In the genomic region with DNA sequence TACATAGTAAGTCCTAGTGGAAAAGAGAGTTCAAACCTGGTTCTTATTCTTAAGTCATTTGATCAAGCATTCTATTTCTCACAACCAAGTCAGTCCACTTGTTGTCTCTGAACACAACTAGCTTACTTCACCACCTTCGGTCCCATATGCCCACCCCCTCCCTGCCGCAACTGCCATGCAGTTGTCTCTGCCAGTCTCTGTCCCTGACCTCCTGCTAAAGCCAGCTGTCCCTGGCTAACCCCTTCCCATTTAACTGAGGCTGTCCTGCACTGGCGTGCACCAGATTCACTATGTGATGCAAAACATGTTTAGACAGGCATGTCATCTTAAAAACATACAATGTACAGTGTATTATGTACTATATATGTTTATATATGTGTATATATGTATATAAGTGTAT, we compare ENCODE assay signal across 23 cellular contexts. TPM values are rescaled to one million over a fixed set of nuclear protein-coding genes. Genes with fewer than 3 reads are reported as not detected.
"Had no signal": no experiment of that assay in that cellular context is flagged by ENCODE, and none has a peak within 500 bp of the region (broad histone marks: within the 10 kb centered on the region; RNA-seq: fewer than 3 reads in every experiment).

No MANE protein-coding gene starts in this region.

- ATAC-seq: heart right ventricle; mucosa of descending colon; naive thymus-derived CD8-positive, alpha-beta T cell; pancreas; right lobe of liver; stimulated activated effector memory CD8-positive, alpha-beta T cell treated with anti-CD3 and anti-CD28 coated beads, Interleukin-12 subunit alpha, Interleukin-12 subunit beta, amount 100 ng/mL, for 72 hours had no signal

- H3K4me2 ChIP-seq: hepatocyte had no signal

- DNase-seq: heart right ventricle; islet precursor cell; left ventricle myocardium inferior; mesendoderm; midbrain; mucosa of descending colon; naive thymus-derived CD8-positive, alpha-beta T cell; nucleus accumbens; pancreas; posterior cingulate gyrus; right lobe of liver; small intestine; spleen; stimulated activated CD4-positive, alpha-beta T cell treated with anti-CD3 and anti-CD28 coated beads, Interleukin-4, amount 100 ng/mL, for 24 hours; stimulated activated naive CD4-positive, alpha-beta T cell; thyroid gland; transverse colon; upper lobe of left lung had no signal

- H2AFZ ChIP-seq: hepatocyte had no signal

- H3K27ac ChIP-seq: heart right ventricle, hepatocyte, left ventricle myocardium inferior, pancreas, right atrium auricular region, right lobe of liver, spleen, thyroid gland, transverse colon, upper lobe of left lung, vagina had no signal

- H3K27me3 ChIP-seq: heart right ventricle, hepatocyte, pancreas, right atrium auricular region, right lobe of liver, thyroid gland, transverse colon, upper lobe of left lung, vagina had no signal

- H3K36me3 ChIP-seq: heart right ventricle, left ventricle myocardium inferior, pancreas, right atrium auricular region, right lobe of liver, spleen, thyroid gland, transverse colon, upper lobe of left lung, vagina had no signal

- H3K9me3 ChIP-seq: heart right ventricle, left ventricle myocardium inferior, mucosa of descending colon, pancreas, right atrium auricular region, right lobe of liver, spleen, thyroid gland, transverse colon, upper lobe of left lung, vagina had no signal

- H3K4me3 ChIP-seq: heart right ventricle, hepatocyte, left ventricle myocardium inferior, lung, mucosa of descending colon, pancreas, right atrium auricular region, right lobe of liver, spleen, thyroid gland, transverse colon, upper lobe of left lung, vagina had no signal

- H3K4me1 ChIP-seq: left ventricle myocardium inferior, pancreas, right atrium auricular region, right lobe of liver, spleen, upper lobe of left lung, vagina had no signal

RNA-seq across cellular contexts. Expression of a gene that starts 12.7 kb away (rescaled TPM):
- total RNA-seq: naive thymus-derived CD8-positive, alpha-beta T cell had no signal
